In genomic region chr12:30996255-30996654, GRCh38 we compare ENCODE assay signal across 13 cellular contexts.
DNase-seq lines count a peak whose midpoint lies in the region; ATAC-seq and TF ChIP-seq lines count a peak whose summit lies in the region.
"Had no signal": no experiment of that assay in that cellular context is flagged by ENCODE, and none has a peak within 500 bp of the region (broad histone marks: within the 10 kb centered on the region; RNA-seq: fewer than 3 reads in every experiment).

No MANE protein-coding gene starts in this region.

- H3K4me3 Mint-ChIP-seq in stimulated activated naive B cell treated with anti-CD40 and anti-IgM and Interleukin-4, amounts not matched to agents 10 μg/mL and 1 μg/mL and 100 μg/mL, for 72 hours = no peak overlapping the region
- no peak overlapping the region for H3K4me3 Mint-ChIP-seq in activated CD4-positive, alpha-beta memory T cell treated with anti-CD3 and anti-CD28 coated beads for 36 hours
- H3K4me3 Mint-ChIP-seq: neural crest cell had no signal

- no peak overlapping the region for H3K27ac Mint-ChIP-seq in stimulated activated naive B cell treated with anti-CD40 and anti-IgM and Interleukin-4, amounts not matched to agents 10 μg/mL and 1 μg/mL and 100 μg/mL, for 72 hours
- H3K27ac Mint-ChIP-seq in activated CD4-positive, alpha-beta memory T cell treated with anti-CD3 and anti-CD28 coated beads for 36 hours = no peak overlapping the region

- H3K4me3 ChIP-seq in SJCRH30 = no peak overlapping the region
- H3K4me3 ChIP-seq: testis had no signal

- intact Hi-C loops in activated CD4-positive, alpha-beta memory T cell treated with anti-CD3 and anti-CD28 coated beads for 36 hours (cut with micrococcal nuclease) = no loop called here

- POLR2A ChIA-PET in activated CD4-positive, alpha-beta memory T cell treated with anti-CD3 and anti-CD28 coated beads for 36 hours (lab: Charles Lee) = no interaction called here

- TF ChIP-seq CTCF in GM10266 (IDR thresholded peaks at IDR 0.05; ENCODE audit: control insufficient read depth, insufficient read depth, low read depth, missing control alignments) (no peak), omental fat pad (IDR thresholded peaks at IDR 0.05) (no peak)

- H3K36me3 ChIP-seq in SJCRH30 = no peaks in the 10 kb centered on the region

- peak; percentile 53 for DNase-seq in GM03348 (ENCODE audit: low spot score)
- DNase-seq in SJCRH30 = peak; percentile 78 to 86
- DNase-seq in fibroblast of peridontal ligament (ENCODE audit: extremely low read depth) = peak; percentile 68
- peak; percentile 84 for DNase-seq in pulmonary artery endothelial cell (ENCODE audit: low read depth, low spot score)
- DNase-seq in stimulated activated naive B cell treated with anti-CD40 and anti-IgM and Interleukin-4, amounts not matched to agents 10 μg/mL and 1 μg/mL and 100 μg/mL, for 72 hours = no peak
- no peak for DNase-seq in GM10266 (ENCODE audit: extremely low spot score)
- no peak for DNase-seq in activated CD4-positive, alpha-beta memory T cell treated with anti-CD3 and anti-CD28 coated beads for 36 hours
- DNase-seq in omental fat pad (ENCODE audit: low spot score) = no peak
- DNase-seq: NCI-H187; stimulated activated CD4-positive, alpha-beta T cell treated with anti-CD3 and anti-CD28 coated beads, Interleukin-12 subunit alpha, Interleukin-12 subunit beta, amount 100 ng/mL, for 4 hours; testis had no signal

- peaks cover 0 to 10% of the 10 kb centered on the region in 2 donors for H3K27me3 Mint-ChIP-seq in stimulated activated naive B cell treated with anti-CD40 and anti-IgM and Interleukin-4, amounts not matched to agents 10 μg/mL and 1 μg/mL and 100 μg/mL, for 72 hours
- no peaks in the 10 kb centered on the region for H3K27me3 Mint-ChIP-seq in activated CD4-positive, alpha-beta memory T cell treated with anti-CD3 and anti-CD28 coated beads for 36 hours

- peak overlapping the region; percentile 77 for H3K27ac ChIP-seq in SJCRH30
- H3K27ac ChIP-seq: testis had no signal

- H3K4me1 Mint-ChIP-seq in stimulated activated naive B cell treated with anti-CD40 and anti-IgM and Interleukin-4, amounts not matched to agents 10 μg/mL and 1 μg/mL and 100 μg/mL, for 72 hours = no peaks in the 10 kb centered on the region
- no peaks in the 10 kb centered on the region for H3K4me1 Mint-ChIP-seq in activated CD4-positive, alpha-beta memory T cell treated with anti-CD3 and anti-CD28 coated beads for 36 hours (ENCODE audit: low read depth)
- H3K4me1 Mint-ChIP-seq: neural crest cell had no signal

- ATAC-seq in stimulated activated naive B cell treated with anti-CD40 and anti-IgM and Interleukin-4, amounts not matched to agents 10 μg/mL and 1 μg/mL and 100 μg/mL, for 72 hours (replicated peaks) = no peak
- no peak for ATAC-seq in omental fat pad (ENCODE audit: low FRiP score)
- ATAC-seq: left lobe of liver had no signal

- peaks cover 24% of the 10 kb centered on the region for H3K4me1 ChIP-seq in SJCRH30
- H3K4me1 ChIP-seq: testis had no signal

- no peaks in the 10 kb centered on the region for H3K9me3 ChIP-seq in SJCRH30 (replicated peaks)
- H3K9me3 ChIP-seq: testis had no signal

- no peaks in the 10 kb centered on the region for H3K36me3 Mint-ChIP-seq in stimulated activated naive B cell treated with anti-CD40 and anti-IgM and Interleukin-4, amounts not matched to agents 10 μg/mL and 1 μg/mL and 100 μg/mL, for 72 hours
- H3K36me3 Mint-ChIP-seq in activated CD4-positive, alpha-beta memory T cell treated with anti-CD3 and anti-CD28 coated beads for 36 hours = no peaks in the 10 kb centered on the region

- H3K27me3 ChIP-seq in SJCRH30 = no peaks in the 10 kb centered on the region
- H3K27me3 ChIP-seq: testis had no signal

- CTCF ChIA-PET in activated CD4-positive, alpha-beta memory T cell treated with anti-CD3 and anti-CD28 coated beads for 36 hours (lab: Charles Lee) = interaction anchor here (0.6 kb wide), 1 partner anchor 1483 kb away, joined by 4 read pairs; no protein-coding TSS in a partner anchor

- no peaks in the 10 kb centered on the region for H3K9me3 Mint-ChIP-seq in stimulated activated naive B cell treated with anti-CD40 and anti-IgM and Interleukin-4, amounts not matched to agents 10 μg/mL and 1 μg/mL and 100 μg/mL, for 72 hours
- H3K9me3 Mint-ChIP-seq in activated CD4-positive, alpha-beta memory T cell treated with anti-CD3 and anti-CD28 coated beads for 36 hours = no peaks in the 10 kb centered on the region
- H3K9me3 Mint-ChIP-seq: neural crest cell had no signal

Comparison
In these comparisons a context has a peak if more than half of its experiments do, and no peak if none do; other contexts are left out.
1. DNase-seq: peak in GM03348 (single experiment), SJCRH30 (2 of 2), fibroblast of peridontal ligament (single experiment) and pulmonary artery endothelial cell (single experiment); none in stimulated activated naive B cell treated with anti-CD40 and anti-IgM and Interleukin-4, amounts not matched to agents 10 μg/mL and 1 μg/mL and 100 μg/mL, for 72 hours (single experiment), GM10266 (single experiment), activated CD4-positive, alpha-beta memory T cell treated with anti-CD3 and anti-CD28 coated beads for 36 hours (single experiment) and omental fat pad (single experiment).